29 cellular contexts compared by ENCODE assay signal in the genomic region with DNA sequence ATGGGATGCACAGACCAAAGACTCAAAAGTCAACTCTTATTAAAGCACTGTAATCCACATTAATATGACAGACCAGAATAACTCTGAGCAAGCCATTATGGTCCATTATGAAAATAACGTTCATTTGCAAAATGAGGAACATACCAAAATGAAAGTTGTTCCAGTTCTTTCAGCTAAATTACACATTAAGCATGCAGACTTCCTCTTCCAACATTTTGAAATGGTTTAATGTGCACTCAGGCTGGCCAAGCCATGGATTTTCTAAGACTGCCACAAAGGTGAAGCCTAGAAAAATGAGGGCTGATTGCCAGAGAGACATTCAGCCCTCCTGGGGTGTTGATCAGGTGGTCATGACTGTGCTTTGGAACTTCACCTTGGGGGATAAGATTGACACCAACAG. TPM values are rescaled to one million over a fixed set of nuclear protein-coding genes. Genes with fewer than 3 reads are reported as not detected.
"Had no signal": no experiment of that assay in that cellular context is flagged by ENCODE, and none has a peak within 500 bp of the region (broad histone marks: within the 10 kb centered on the region; RNA-seq: fewer than 3 reads in every experiment).

No MANE protein-coding gene starts in this region.

- H3K9me3 ChIP-seq: lower lobe of right lung, pancreas, prostate gland, thoracic aorta, uterus had no signal

- H3K27ac ChIP-seq: lower lobe of right lung, pancreas, prostate gland, skin epidermis, thoracic aorta, uterus, VCaP had no signal

- H3K4me1 ChIP-seq: lower lobe of right lung, pancreas, prostate gland, uterus had no signal

- H3K36me3 ChIP-seq: lower lobe of right lung, pancreas, prostate gland, thoracic aorta, uterus had no signal

- ATAC-seq: esophagus mucosa; left lobe of liver; lower lobe of right lung; naive thymus-derived CD8-positive, alpha-beta T cell; pancreas; sciatic nerve had no signal

- H3K27me3 ChIP-seq: pancreas, uterus had no signal

- DNase-seq: activated CD4-positive, alpha-beta T cell treated with anti-CD3 and anti-CD28 coated beads for 4 hours; activated CD4-positive, alpha-beta T cell treated with anti-CD3 and anti-CD28 coated beads, Interleukin-2, amount 50 U/mL, for 4 hours; activated gamma-delta T cell; activated naive CD4-positive, alpha-beta T cell treated with anti-CD3 and anti-CD28 coated beads, Interleukin-2, amount 10 ng/mL, durations not matched to agents 7 days and 5 days; activated T-cell treated with anti-CD3 and anti-CD28 coated beads, Interleukin-2, amount 50 U/mL, for 1 hour; amniotic stem cell; caudate nucleus; cortex of kidney; foreskin fibroblast; head of caudate nucleus; hippocampal formation; kidney glomerular epithelial cell; lower lobe of right lung; mesenchymal stem cell; naive thymus-derived CD8-positive, alpha-beta T cell; nucleus accumbens; pancreas; retina; stimulated activated CD4-positive, alpha-beta T cell treated with anti-CD3 and anti-CD28 coated beads, Interleukin-12 subunit alpha, Interleukin-12 subunit beta, amount 100 ng/mL, for 4 hours; stimulated activated CD4-positive, alpha-beta T cell treated with anti-CD3 and anti-CD28 coated beads, Interleukin-4, amount 100 ng/mL, for 1 hour; uterus had no signal

- H3K4me3 ChIP-seq: lower lobe of right lung, pancreas, prostate gland, skin epidermis, thoracic aorta, uterus had no signal

RNA-seq across cellular contexts. Expression of a gene that starts 56.7 kb away (rescaled TPM):
- total RNA-seq: activated T-helper 1 cell treated with anti-CD3 and anti-CD28 coated beads, Interleukin-12 subunit alpha, Interleukin-12 subunit beta, Interleukin-2, Interleukin-4 antibody, amounts not matched to agents 30 ng/mL and 10 ng/mL and 1 ng/mL, durations not matched to agents 14 hours and 24 hours and 36 hours; esophagus mucosa had no signal
